Comparison of ENCODE assay signal across 10 cellular contexts in the genomic region with DNA sequence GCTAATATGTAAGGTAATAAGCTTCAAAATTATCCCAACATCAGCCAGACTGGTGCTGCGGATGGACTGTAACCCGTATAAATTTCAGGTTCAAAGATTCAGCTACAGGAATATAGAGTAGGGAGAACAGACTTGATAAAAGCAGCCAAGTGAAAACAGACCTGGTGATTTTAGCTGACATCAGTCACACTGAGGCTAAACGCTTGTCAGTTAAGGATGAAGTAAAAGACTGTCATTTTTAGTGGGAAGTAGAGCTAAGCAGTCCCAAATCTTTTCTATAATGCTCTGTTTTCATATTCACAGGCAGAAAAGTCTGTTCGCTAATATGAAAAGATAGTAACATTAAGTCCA. TPM values are rescaled to one million over a fixed set of nuclear protein-coding genes. Genes with fewer than 3 reads are reported as not detected.
DNase-seq lines count a peak whose midpoint lies in the region; ATAC-seq, FAIRE-seq and TF ChIP-seq lines count a peak whose summit lies in the region.
"Had no signal": no experiment of that assay in that cellular context is flagged by ENCODE, and none has a peak within 500 bp of the region (broad histone marks: within the 10 kb centered on the region; RNA-seq: fewer than 3 reads in every experiment).

No MANE protein-coding gene starts in this region.

- peaks cover 10% of the 10 kb centered on the region for H3K4me1 Mint-ChIP-seq in Calu3 (ENCODE audit: low read depth, unreplicated experiment)
- H3K4me1 Mint-ChIP-seq: CD4-positive, alpha-beta memory T cell had no signal

- no peak for TF ChIP-seq POLR2A in K562 (conservative IDR thresholded peaks at IDR 0.05)
- TF ChIP-seq POLR2A in gastrocnemius medialis (IDR thresholded peaks at IDR 0.05), result no peak

- H3K27me3 ChIP-seq in K562 (ENCODE audit: control insufficient read depth in 2 of 2, insufficient read depth in 2 of 2, low read length in 2 of 2) (no peaks in the 10 kb centered on the region), iPS-20b (ENCODE audit: insufficient read depth, low read length) (no peaks in the 10 kb centered on the region), gastrocnemius medialis (no peaks in the 10 kb centered on the region), aorta (ENCODE audit: control insufficient read depth in 1 of 2, insufficient read depth in 2 of 2, low read length in 1 of 2) (no peaks in the 10 kb centered on the region)

- ATAC-seq in K562 (peak; percentile 13), gastrocnemius medialis (peak in 1 of 2 donors; percentile 19), aorta (ENCODE audit: low FRiP score) (no peak), HG02852 (IDR thresholded peaks at IDR 0.05; ENCODE audit: unreplicated experiment) (no peak), GM21367 (IDR thresholded peaks at IDR 0.05; ENCODE audit: unreplicated experiment) (no peak)

- H3K9me3 ChIP-seq in K562 (replicated peaks; ENCODE audit: control insufficient read depth, insufficient read depth, low read depth, low read length), result no peaks in the 10 kb centered on the region
- no peaks in the 10 kb centered on the region for H3K9me3 ChIP-seq in iPS-20b (ENCODE audit: insufficient read depth, low read depth, low read length)
- H3K9me3 ChIP-seq in gastrocnemius medialis, result no peaks in the 10 kb centered on the region
- no peaks in the 10 kb centered on the region for H3K9me3 ChIP-seq in aorta (ENCODE audit: control insufficient read depth, low read length)

- peak overlapping the region; percentile 3 for H3K4me3 Mint-ChIP-seq in Calu3 (ENCODE audit: low read depth, unreplicated experiment)
- H3K4me3 Mint-ChIP-seq: CD4-positive, alpha-beta memory T cell had no signal

- no peak for FAIRE-seq in K562 (lab: Jason Lieb, UNC)
- FAIRE-seq: GM12878 had no signal

- intact Hi-C loops in Calu3 (cut with micrococcal nuclease; ENCODE audit: unreplicated experiment), result no loop called here
- intact Hi-C loops in K562 (cut with micrococcal nuclease), result loop anchor here (2.0 to 5.0 kb wide), 2 partner anchors 81 to 212 kb away; no protein-coding TSS in a partner anchor
- intact Hi-C loops in gastrocnemius medialis (cut with DNase I; ENCODE audit: low total_unique reads), result loop anchor here (1.0 kb wide), 1 partner anchor 35 kb away; the partner anchor contains the start of gene CMTM4
- intact Hi-C loops in aorta (cut with DNase I), result loop anchor here in 1 of 2 donors (5.0 kb wide), 2 partner anchors 56 to 91 kb away; partner anchors contain the start of gene DYNC1LI2

- TF ChIP-seq RAD21 in K562 (CRISPR knock-in tag; conservative IDR thresholded peaks at IDR 0.05 in 1 of 2, IDR thresholded peaks at IDR 0.05 in 1 of 2), result no peak

- H3K4me3 ChIP-seq in K562 (no peak overlapping the region), iPS-20b (ENCODE audit: low read length) (no peak overlapping the region), gastrocnemius medialis (no peak overlapping the region), aorta (ENCODE audit: low read length in 2 of 2) (no peak overlapping the region)
- H3K4me3 ChIP-seq: GM12878 had no signal

- CTCF ChIA-PET in Calu3 (lab: Charles Lee), result interaction anchor here (0.7 to 3.8 kb wide), 5 partner anchors 10 to 302 kb away, joined by 4 to 28 read pairs (median 9); no protein-coding TSS in a partner anchor
- CTCF ChIA-PET in K562 (lab: Yijun Ruan, JAX; ENCODE audit: low intra/inter-chr PET ratio), result interaction anchor here (0.9 kb wide), 1 partner anchor 81 kb away, joined by 3 read pairs; no protein-coding TSS in a partner anchor

- H3K4me1 ChIP-seq in K562 (replicated peaks in 1 of 2; ENCODE audit: control insufficient read depth in 2 of 2, insufficient read depth in 2 of 2, low read length in 2 of 2) (peaks cover 19 to 30% of the 10 kb centered on the region in 2 experiments; a peak in 4 of 5 replicates), iPS-20b (ENCODE audit: insufficient read depth, low read length) (peaks cover 9% of the 10 kb centered on the region), gastrocnemius medialis (peaks cover 10 to 17% of the 10 kb centered on the region in 2 donors), aorta (ENCODE audit: control insufficient read depth in 1 of 2, insufficient read depth in 2 of 2, low read length in 2 of 2) (no peaks in the 10 kb centered on the region)

- no peak overlapping the region for H3K27ac Mint-ChIP-seq in Calu3 (ENCODE audit: unreplicated experiment)

- H3K9me1 ChIP-seq in K562 (ENCODE audit: control insufficient read depth, insufficient read depth, low read length), result no peaks in the 10 kb centered on the region

- no peak for TF ChIP-seq CTCF in Calu3 (IDR thresholded peaks at IDR 0.05; ENCODE audit: unreplicated experiment)
- no peak for TF ChIP-seq CTCF in K562 (IDR thresholded peaks at IDR 0.05 in 2 of 3, conservative IDR thresholded peaks at IDR 0.05 in 1 of 3; ENCODE audit: insufficient read depth in 2 of 3, low read depth in 1 of 3, low read length in 3 of 3)
- TF ChIP-seq CTCF in gastrocnemius medialis (IDR thresholded peaks at IDR 0.05 in 4 of 5, conservative IDR thresholded peaks at IDR 0.05 in 1 of 5), result no peak

- no TSS peak for BruUV-seq in Calu3 (replicated peaks; lab: Mats Ljungman, UMichigan)
- no TSS peak for BruUV-seq in K562 (replicated peaks; lab: Mats Ljungman, UMichigan)

- H3K4me2 ChIP-seq in K562 (ENCODE audit: insufficient read depth, low read length), result peak overlapping the region; percentile 63

- H3K36me3 Mint-ChIP-seq in Calu3 (ENCODE audit: insufficient read depth, unreplicated experiment), result no peaks in the 10 kb centered on the region
- H3K36me3 Mint-ChIP-seq: CD4-positive, alpha-beta memory T cell had no signal

- H3K27me3 Mint-ChIP-seq in Calu3 (ENCODE audit: unreplicated experiment), result no peaks in the 10 kb centered on the region

- H3K36me3 ChIP-seq in K562 (ENCODE audit: control insufficient read depth, insufficient read depth, low read length) (no peaks in the 10 kb centered on the region), iPS-20b (ENCODE audit: insufficient read depth, low read depth, low read length) (no peaks in the 10 kb centered on the region), gastrocnemius medialis (no peaks in the 10 kb centered on the region), aorta (ENCODE audit: control insufficient read depth in 1 of 2, insufficient read depth in 2 of 2, low read length in 1 of 2) (no peaks in the 10 kb centered on the region)

- 31% methylated on average over 4 of the region's 4 CpGs for WGBS in K562 (ENCODE audit: insufficient coverage, low coverage, missing lambda C conversion rate)
- WGBS in aorta, 2 donors, result 71 to 79% methylated on average over 4 of the region's 4 CpGs

- in situ Hi-C loops in K562 (cut with MboI) (no loop called here), gastrocnemius medialis (cut with MboI; ENCODE audit: low sequenced_read_pairs in 4 of 4) (no loop called here)

- H3K9ac ChIP-seq in K562 (ENCODE audit: insufficient read depth in 1 of 2, low read depth in 2 of 2, low read length in 2 of 2), result peak overlapping the region in 1 of 2 experiments; percentile 57; a peak in 2 of 4 replicates
- H3K9ac ChIP-seq in iPS-20b (ENCODE audit: low read depth, low read length), result peak overlapping the region; percentile 45

- peak overlapping the region; percentile 77 for H3K27ac ChIP-seq in K562 (ENCODE audit: extremely low read depth, low read depth, low read length)
- no peak overlapping the region for H3K27ac ChIP-seq in iPS-20b (ENCODE audit: low read length)
- peak overlapping the region; percentile 62 to 73 (median 68) for H3K27ac ChIP-seq in gastrocnemius medialis
- H3K27ac ChIP-seq in aorta (ENCODE audit: low read depth in 1 of 2, low read length in 2 of 2), result peak overlapping the region in 1 of 2 donors; percentile 14

- peaks cover 20% of the 10 kb centered on the region for H3K79me2 ChIP-seq in K562 (ENCODE audit: control insufficient read depth, insufficient read depth, low read length)

- H2AFZ ChIP-seq in K562 (ENCODE audit: low read depth, low read length), result peak overlapping the region; percentile 71

- DNase-seq in Calu3 (no peak), K562 (ENCODE audit: extremely low read depth in 1 of 4, low spot score in 3 of 4) (peak in 2 of 4 experiments; percentile 14 to 23), gastrocnemius medialis (no peak), aorta (no peak), D341Med (ENCODE audit: low spot score) (no peak)
- DNase-seq: CD4-positive, alpha-beta memory T cell had no signal

- TF ChIP-seq EP300 in K562 (IDR thresholded peaks at IDR 0.05; ENCODE audit: low read length), result no peak

- no peaks in the 10 kb centered on the region for H3K9me3 Mint-ChIP-seq in Calu3 (ENCODE audit: low read depth, unreplicated experiment)
- H3K9me3 Mint-ChIP-seq: CD4-positive, alpha-beta memory T cell had no signal

- POLR2A ChIA-PET in K562 (lab: Yijun Ruan, JAX), result interaction anchor here (0.8 to 1.9 kb wide), 11 partner anchors 10 to 219 kb away, joined by 3 to 15 read pairs (median 3); partner anchors contain the start of genes CMTM4 and PDP2

- no peaks in the 10 kb centered on the region for H4K20me1 ChIP-seq in K562 (replicated peaks; ENCODE audit: control insufficient read depth, insufficient read depth, low read length)

RNA-seq across cellular contexts. Expression of gene CMTM4, which starts 35.4 kb away (rescaled TPM):
- total RNA-seq in Calu3 (2022) (79.6 and 110 TPM in 2 replicates), K562 (2014; rRNA removed) (11.6 and 13.3 TPM in 2 replicates), K562 (2014; rRNA removed; fragmentation: Illumina TruSeq; extraction: Trizol) (14.9 and 15.2 TPM in 2 replicates), K562 (2015; rRNA removed; fragmentation: Illumina TruSeq; extraction: Trizol) (11.1 and 12.3 TPM in 2 replicates), K562 (2021) (19.5 and 19.9 TPM in 2 replicates), gastrocnemius medialis (10 to 100 TPM in 1 of 4 donors, 1 to 10 TPM in 3; 5.7 to 15.0 (median 7.2) TPM), aorta (10 to 100 TPM; 16.5 to 24.9 TPM)
- 32.4 and 38.7 TPM in 2 replicates for total RNA-seq in K562 (2011; cell fraction: chromatin; rRNA removed; ENCODE audit: low replicate concordance)
- total RNA-seq in K562 (2011; cell fraction: nucleolus; rRNA removed), result 32.0 and 33.0 TPM in 2 replicates
- total RNA-seq in K562 (2011; cell fraction: nucleoplasm; rRNA removed), result 38.0 and 47.5 TPM in 2 replicates
- polyA plus RNA-seq in K562 (2011; rRNA removed) (21.3 and 24.0 TPM in 2 replicates), K562 (2014; fragmentation: Illumina TruSeq; extraction: Trizol) (12.5 and 12.9 TPM in 2 replicates), K562 (2014; fragmentation: Nextera tagmentation; extraction: Ambion mirVana) (1 to 10 TPM; 2.0 to 2.3 TPM), K562 (2014; rRNA removed) (13.5 and 16.2 TPM in 2 replicates), aorta (10 to 100 TPM in 1 of 2 donors, 1 to 10 TPM in 1; 8.9 to 10.4 TPM)
- polyA plus RNA-seq in K562 (2011; cell fraction: cytosol; rRNA removed), result 19.3 and 28.8 TPM in 2 replicates
- 57.4 and 63.9 TPM in 2 replicates for polyA plus RNA-seq in K562 (2011; cell fraction: nucleus; rRNA removed)
- polyA plus RNA-seq in K562 (2012), result 9.5 and 12.6 TPM in 2 replicates
- polyA minus RNA-seq in K562 (2011; rRNA and poly(A)+ RNA removed), result 22.2 and 25.2 TPM in 2 replicates
- polyA minus RNA-seq in K562 (2011; cell fraction: cytosol; rRNA and poly(A)+ RNA removed), result 17.4 and 18.7 TPM in 2 replicates
- 13.3 and 20.4 TPM in 2 replicates for polyA minus RNA-seq in K562 (2011; cell fraction: nucleus; rRNA and poly(A)+ RNA removed)

RNA-seq across cellular contexts. Expression of gene CMTM3, which starts 56.7 kb away (rescaled TPM):
- total RNA-seq in Calu3 (2022) (18.4 and 33.6 TPM in 2 replicates), K562 (2014; rRNA removed) (12.9 and 18.3 TPM in 2 replicates), K562 (2014; rRNA removed; fragmentation: Illumina TruSeq; extraction: Trizol) (13.1 and 13.4 TPM in 2 replicates), K562 (2015; rRNA removed; fragmentation: Illumina TruSeq; extraction: Trizol) (15.8 and 17.5 TPM in 2 replicates), K562 (2021) (33.4 and 34.5 TPM in 2 replicates), gastrocnemius medialis (10 to 100 TPM in 1 of 4 donors, 1 to 10 TPM in 3; 2.6 to 11.3 (median 5.1) TPM), aorta (10 to 100 TPM; 24.9 to 49.1 TPM)
- total RNA-seq in K562 (2011; cell fraction: chromatin; rRNA removed; ENCODE audit: low replicate concordance), result 14.6 and 32.5 TPM in 2 replicates
- 29.5 and 37.2 TPM in 2 replicates for total RNA-seq in K562 (2011; cell fraction: nucleolus; rRNA removed)
- 28.2 and 47.6 TPM in 2 replicates for total RNA-seq in K562 (2011; cell fraction: nucleoplasm; rRNA removed)
- polyA plus RNA-seq in K562 (2011; rRNA removed) (24.5 and 24.7 TPM in 2 replicates), K562 (2014; fragmentation: Illumina TruSeq; extraction: Trizol) (29.1 and 29.8 TPM in 2 replicates), K562 (2014; fragmentation: Nextera tagmentation; extraction: Ambion mirVana) (1 to 10 TPM; 4.6 to 8.3 TPM), K562 (2014; rRNA removed) (28.2 and 29.9 TPM in 2 replicates), aorta (10 to 100 TPM; 29.5 to 29.9 TPM)
- 26.9 and 52.8 TPM in 2 replicates for polyA plus RNA-seq in K562 (2011; cell fraction: cytosol; rRNA removed)
- 16.3 and 19.8 TPM in 2 replicates for polyA plus RNA-seq in K562 (2011; cell fraction: nucleus; rRNA removed)
- 27.1 and 39.9 TPM in 2 replicates for polyA plus RNA-seq in K562 (2012)
- polyA minus RNA-seq in K562 (2011; rRNA and poly(A)+ RNA removed), result 8.2 and 14.0 TPM in 2 replicates
- 10.8 and 12.8 TPM in 2 replicates for polyA minus RNA-seq in K562 (2011; cell fraction: cytosol; rRNA and poly(A)+ RNA removed)
- 6.7 and 7.3 TPM in 2 replicates for polyA minus RNA-seq in K562 (2011; cell fraction: nucleus; rRNA and poly(A)+ RNA removed)
